In the genomic region with DNA sequence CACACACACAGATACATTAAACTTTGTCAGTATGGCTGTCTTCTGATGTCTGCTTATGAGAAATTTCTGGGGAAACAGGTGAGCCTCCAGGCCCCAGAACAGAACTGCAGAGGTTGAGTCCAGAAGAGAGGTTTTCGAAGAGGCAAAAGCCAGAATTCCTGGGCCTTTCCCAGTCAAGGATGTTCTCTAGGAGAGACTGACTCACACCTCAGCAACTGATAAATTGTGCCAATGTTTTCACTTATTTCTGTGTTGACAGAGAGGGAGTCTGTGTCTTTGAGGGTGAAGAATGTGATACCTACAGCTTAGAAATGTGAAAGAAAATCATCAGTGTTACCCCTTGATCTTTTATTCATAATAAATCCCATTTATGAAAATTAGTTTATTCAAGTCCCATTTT, we compare ENCODE assay signal across 1 cellular context.
TF ChIP-seq lines count a peak whose summit lies in the region.

No MANE protein-coding gene starts in this region.

TF ChIP-seq in IMR-90, 13 proteins besides CTCF, POLR2A, EP300 and RAD21:
- TF ChIP-seq MAFK (IDR thresholded peaks at IDR 0.05; ENCODE audit: low read depth, low read length) (no peak), MAZ (IDR thresholded peaks at IDR 0.05; ENCODE audit: borderline replicate concordance, low read depth, low read length) (no peak), CEBPB (IDR thresholded peaks at IDR 0.05; ENCODE audit: low read depth, low read length) (no peak), CHD1 (IDR thresholded peaks at IDR 0.05; ENCODE audit: low read depth, low read length) (no peak), RFX5 (IDR thresholded peaks at IDR 0.05; ENCODE audit: low read depth, low read length) (no peak), RCOR1 (IDR thresholded peaks at IDR 0.05; ENCODE audit: insufficient replicate concordance, low read length) (no peak), MXI1 (IDR thresholded peaks at IDR 0.05; ENCODE audit: borderline replicate concordance, low read depth, low read length) (no peak), USF2 (IDR thresholded peaks at IDR 0.05; ENCODE audit: low read depth, low read length) (no peak), FOS (IDR thresholded peaks at IDR 0.05; ENCODE audit: low read depth, low read length) (no peak), SMC3 (IDR thresholded peaks at IDR 0.05; ENCODE audit: low read depth, low read length) (no peak), NFE2L2 (IDR thresholded peaks at IDR 0.05; ENCODE audit: low read depth, low read length) (no peak), BHLHE40 (IDR thresholded peaks at IDR 0.05; ENCODE audit: low read depth, low read length) (no peak)
TF ChIP-seq in IMR-90: peak in this region for 0.
